Comparison of ENCODE assay signal across 8 cellular contexts in genomic region chr2:218033590-218034496, GRCh38. TPM values are rescaled to one million over a fixed set of nuclear protein-coding genes. Genes with fewer than 3 reads are reported as not detected.
DNase-seq lines count a peak whose midpoint lies in the region; ATAC-seq and TF ChIP-seq lines count a peak whose summit lies in the region.

No MANE protein-coding gene starts in this region.

- intact Hi-C loops in natural killer cell (cut with micrococcal nuclease) = loop anchor here (1.0 kb wide), 1 partner anchor 245 kb away; no protein-coding TSS in a partner anchor

- peaks cover 7% of the 10 kb centered on the region for H3K4me1 ChIP-seq in CD8-positive, alpha-beta memory T cell (ENCODE audit: insufficient read depth, low read length)

- no peaks in the 10 kb centered on the region for H3K36me3 ChIP-seq in CD8-positive, alpha-beta memory T cell (ENCODE audit: insufficient read depth, low read length)

- ATAC-seq in natural killer cell = peak; percentile 8 to 52 (median 31)
- ATAC-seq in GM21528 (IDR thresholded peaks at IDR 0.05; ENCODE audit: low FRiP score, unreplicated experiment) = no peak

- peak overlapping the region in 6 of 8 donors; percentile 22 to 89 (median 48) for H3K27ac Mint-ChIP-seq in CD8-positive, alpha-beta memory T cell
- H3K27ac Mint-ChIP-seq in natural killer cell = peak overlapping the region in 1 of 2 donors; percentile 65

- peak overlapping the region; percentile 50 for H3K4me3 ChIP-seq in CD8-positive, alpha-beta memory T cell (ENCODE audit: low read length)
- peak overlapping the region; percentile 60 for H3K4me3 ChIP-seq in coronary artery

- CTCF ChIA-PET in CD8-positive, alpha-beta memory T cell (lab: Charles Lee) = interaction anchor here (0.7 to 2.7 kb wide), 6 partner anchors 8 to 1987 kb away, joined by 3 to 9 read pairs (median 4); no protein-coding TSS in a partner anchor

- H3K27me3 Mint-ChIP-seq in CD8-positive, alpha-beta memory T cell = peaks cover 3 to 12% of the 10 kb centered on the region in 2 donors
- H3K27me3 Mint-ChIP-seq in natural killer cell (ENCODE audit: low read depth in 2 of 2) = peaks cover 9 to 16% of the 10 kb centered on the region in 2 donors

- no peaks in the 10 kb centered on the region for H3K9me3 ChIP-seq in CD8-positive, alpha-beta memory T cell (ENCODE audit: low read length)

- no peaks in the 10 kb centered on the region for H3K9me3 Mint-ChIP-seq in CD8-positive, alpha-beta memory T cell
- H3K9me3 Mint-ChIP-seq in natural killer cell = no peaks in the 10 kb centered on the region

- no peak overlapping the region for H3K27ac ChIP-seq in CD8-positive, alpha-beta memory T cell (ENCODE audit: low read depth, low read length)
- no peak overlapping the region for H3K27ac ChIP-seq in coronary artery

- peaks cover 0 to 20% (median 11%) of the 10 kb centered on the region in 3 donors for H3K4me1 Mint-ChIP-seq in CD8-positive, alpha-beta memory T cell
- peaks cover 7 to 22% of the 10 kb centered on the region in 2 donors for H3K4me1 Mint-ChIP-seq in natural killer cell

- no peaks in the 10 kb centered on the region for H3K27me3 ChIP-seq in CD8-positive, alpha-beta memory T cell (ENCODE audit: insufficient read depth, low read length, poor library complexity, severe bottlenecking)

- H3K4me3 Mint-ChIP-seq in CD8-positive, alpha-beta memory T cell = peak overlapping the region; percentile 59 to 87 (median 78)
- peak overlapping the region; percentile 69 for H3K4me3 Mint-ChIP-seq in natural killer cell

- DNase-seq in CD8-positive, alpha-beta memory T cell = peak in 1 of 5 donors; percentile 45
- DNase-seq in HuH-7 (ENCODE audit: low spot score) = peak; percentile 3
- peak; percentile 74 for DNase-seq in coronary artery (ENCODE audit: low spot score)
- no peak for DNase-seq in natural killer cell
- no peak for DNase-seq in NCI-H1092 (lab: John Stamatoyannopoulos, UW)
- DNase-seq in dermis blood vessel endothelial cell = no peak
- no peak for DNase-seq in amygdala (lab: John Stamatoyannopoulos, UW)

- H3K36me3 Mint-ChIP-seq in CD8-positive, alpha-beta memory T cell = no peaks in the 10 kb centered on the region
- no peaks in the 10 kb centered on the region for H3K36me3 Mint-ChIP-seq in natural killer cell

- POLR2A ChIA-PET in CD8-positive, alpha-beta memory T cell (lab: Charles Lee) = no interaction called here

- no peak for TF ChIP-seq CTCF in coronary artery (IDR thresholded peaks at IDR 0.05)
- TF ChIP-seq CTCF in natural killer cell (IDR thresholded peaks at IDR 0.05) = no peak

RNA-seq across cellular contexts. Expression of gene TNS1, which starts 31.0 kb away (rescaled TPM):
- 1 to 10 TPM; 1.1 to 1.8 TPM for total RNA-seq in CD8-positive, alpha-beta memory T cell
- not detected for polyA plus RNA-seq in CD8-positive, alpha-beta memory T cell
- total RNA-seq in natural killer cell (1 to 10 TPM; 1.1 to 3.0 (median 2.1) TPM), dermis blood vessel endothelial cell (45.8 and 65.6 TPM in 2 replicates)

RNA-seq across cellular contexts. Expression of gene RUFY4, which starts 35.2 kb away (rescaled TPM):
- not detected for total RNA-seq in CD8-positive, alpha-beta memory T cell
- not detected for polyA plus RNA-seq in CD8-positive, alpha-beta memory T cell
- total RNA-seq in natural killer cell = 1 to 10 TPM in 2 of 3 donors, under 1 TPM in 1; 0.82 to 3.1 (median 1.8) TPM
- not detected in 2 replicates for total RNA-seq in dermis blood vessel endothelial cell

Comparison
In these comparisons a context has a peak if more than half of its experiments do, and no peak if none do; other contexts are left out.
1. DNase-seq: peak in HuH-7 (single experiment) and coronary artery (single experiment); none in natural killer cell (single experiment), NCI-H1092 (single experiment), dermis blood vessel endothelial cell (single experiment) and amygdala (0 of 56).
2. RNA of gene TNS1, which starts 31.0 kb away (total RNA-seq): 45.8 to 65.6 TPM in dermis blood vessel endothelial cell; 1.1 to 3.0 TPM in natural killer cell and 1.1 to 1.8 TPM in CD8-positive, alpha-beta memory T cell; every median in the first group is over 10 times any median in the second.